8 cellular contexts compared by ENCODE assay signal in the genomic region with DNA sequence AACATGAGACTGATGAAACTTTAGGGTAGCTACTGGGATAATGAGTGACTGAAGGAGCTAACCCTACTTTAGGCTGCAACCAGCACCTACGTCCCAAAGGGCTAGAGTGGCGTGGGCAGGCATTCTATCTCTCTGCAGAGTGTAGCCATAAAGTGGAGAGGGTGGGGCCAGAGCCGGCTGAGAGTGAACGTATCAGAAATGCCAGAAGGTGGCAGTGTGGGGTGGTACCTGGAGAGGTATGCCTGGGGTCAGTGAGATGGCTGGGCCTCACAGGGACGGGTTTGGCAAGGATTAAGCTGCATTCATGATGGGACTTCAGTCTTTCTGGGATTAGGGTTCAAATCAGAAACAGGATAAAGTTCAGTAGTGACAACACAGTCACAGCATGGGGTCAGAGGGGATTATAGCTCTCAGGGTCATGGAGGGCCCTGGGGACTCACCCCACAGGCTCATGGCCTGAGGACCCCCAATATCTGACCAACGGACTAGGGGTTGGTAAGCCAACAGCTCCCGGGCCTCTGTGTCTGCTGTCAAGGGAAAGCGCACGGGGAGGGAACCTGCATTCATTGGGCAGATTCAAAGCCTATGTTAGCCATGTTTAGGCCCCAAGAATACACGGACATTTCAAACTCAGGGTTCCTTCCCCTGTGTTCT.
DNase-seq lines count a peak whose midpoint lies in the region; ATAC-seq lines count a peak whose summit lies in the region.

No MANE protein-coding gene starts in this region.

- in situ Hi-C loops in ACHN (cut with HindIII; ENCODE audit: low pct_ligation_motif_present, low pct_unique_long_range_greater_than_20kb, low sequenced_read_pairs), result no loop called here

- ATAC-seq in GM18520 (IDR thresholded peaks at IDR 0.05; ENCODE audit: unreplicated experiment) (peak; percentile 64), HG03108 (IDR thresholded peaks at IDR 0.05; ENCODE audit: unreplicated experiment) (peak; percentile 64)

- peak; percentile 72 for DNase-seq in ACHN
- peak; percentile 68 for DNase-seq in NCI-H345 (lab: John Stamatoyannopoulos, UW)
- peak; percentile 88 for DNase-seq in activated CD4-positive, alpha-beta T cell treated with anti-CD3 and anti-CD28 coated beads for 48 hours
- DNase-seq in dermis blood vessel endothelial cell, result peak; percentile 67
- DNase-seq in midbrain (lab: John Stamatoyannopoulos, UW), result peak; percentile 21
- peak; percentile 18 to 60 (median 30) for DNase-seq in stimulated activated naive CD4-positive, alpha-beta T cell (lab: John Stamatoyannopoulos, UW)

Comparison
In these comparisons a context has a peak if more than half of its experiments do, and no peak if none do; other contexts are left out.
1. Peak in every context shown above with its lines: DNase-seq and ATAC-seq.
2. DNase-seq: peak in every context shown above with its lines; median percentile 88 in activated CD4-positive, alpha-beta T cell treated with anti-CD3 and anti-CD28 coated beads for 48 hours; 72 in ACHN; 68 in NCI-H345; 67 in dermis blood vessel endothelial cell; 30 in stimulated activated naive CD4-positive, alpha-beta T cell; 21 in midbrain.